Comparison of ENCODE assay signal across 1 cellular context in the genomic region with DNA sequence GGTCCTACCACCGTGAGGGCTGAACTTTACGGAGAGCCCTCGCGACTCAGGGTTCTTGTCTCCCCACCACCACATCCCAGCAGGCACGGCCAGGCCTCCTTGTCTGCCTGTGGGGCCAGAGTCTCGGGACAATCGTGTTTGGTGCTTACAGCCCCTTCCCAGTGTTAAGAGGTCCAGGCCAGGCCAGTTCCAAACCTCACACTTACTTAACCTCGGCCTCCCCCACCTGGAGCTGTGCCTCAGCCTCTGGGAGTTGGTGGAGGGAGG.
TF ChIP-seq lines count a peak whose summit lies in the region.

No MANE protein-coding gene starts in this region.

TF ChIP-seq in SK-N-SH treated with all-trans-retinoic acid at 6 μM for 48 hours, 23 proteins besides CTCF, POLR2A, EP300 and RAD21 (continued from another document):
- TF ChIP-seq, protein P1, sequence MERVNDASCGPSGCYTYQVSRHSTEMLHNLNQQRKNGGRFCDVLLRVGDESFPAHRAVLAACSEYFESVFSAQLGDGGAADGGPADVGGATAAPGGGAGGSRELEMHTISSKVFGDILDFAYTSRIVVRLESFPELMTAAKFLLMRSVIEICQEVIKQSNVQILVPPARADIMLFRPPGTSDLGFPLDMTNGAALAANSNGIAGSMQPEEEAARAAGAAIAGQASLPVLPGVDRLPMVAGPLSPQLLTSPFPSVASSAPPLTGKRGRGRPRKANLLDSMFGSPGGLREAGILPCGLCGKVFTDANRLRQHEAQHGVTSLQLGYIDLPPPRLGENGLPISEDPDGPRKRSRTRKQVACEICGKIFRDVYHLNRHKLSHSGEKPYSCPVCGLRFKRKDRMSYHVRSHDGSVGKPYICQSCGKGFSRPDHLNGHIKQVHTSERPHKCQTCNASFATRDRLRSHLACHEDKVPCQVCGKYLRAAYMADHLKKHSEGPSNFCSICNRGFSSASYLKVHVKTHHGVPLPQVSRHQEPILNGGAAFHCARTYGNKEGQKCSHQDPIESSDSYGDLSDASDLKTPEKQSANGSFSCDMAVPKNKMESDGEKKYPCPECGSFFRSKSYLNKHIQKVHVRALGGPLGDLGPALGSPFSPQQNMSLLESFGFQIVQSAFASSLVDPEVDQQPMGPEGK (CRISPR knock-in tag; IDR thresholded peaks at IDR 0.05; ENCODE audit: borderline replicate concordance): no peak
- TF ChIP-seq, protein P2, sequence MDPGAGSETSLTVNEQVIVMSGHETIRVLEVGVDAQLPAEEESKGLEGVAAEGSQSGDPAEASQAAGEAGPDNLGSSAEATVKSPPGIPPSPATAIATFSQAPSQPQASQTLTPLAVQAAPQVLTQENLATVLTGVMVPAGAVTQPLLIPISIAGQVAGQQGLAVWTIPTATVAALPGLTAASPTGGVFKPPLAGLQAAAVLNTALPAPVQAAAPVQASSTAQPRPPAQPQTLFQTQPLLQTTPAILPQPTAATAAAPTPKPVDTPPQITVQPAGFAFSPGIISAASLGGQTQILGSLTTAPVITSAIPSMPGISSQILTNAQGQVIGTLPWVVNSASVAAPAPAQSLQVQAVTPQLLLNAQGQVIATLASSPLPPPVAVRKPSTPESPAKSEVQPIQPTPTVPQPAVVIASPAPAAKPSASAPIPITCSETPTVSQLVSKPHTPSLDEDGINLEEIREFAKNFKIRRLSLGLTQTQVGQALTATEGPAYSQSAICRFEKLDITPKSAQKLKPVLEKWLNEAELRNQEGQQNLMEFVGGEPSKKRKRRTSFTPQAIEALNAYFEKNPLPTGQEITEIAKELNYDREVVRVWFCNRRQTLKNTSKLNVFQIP (CRISPR knock-in tag; IDR thresholded peaks at IDR 0.05; ENCODE audit: borderline replicate concordance, low read depth): no peak
- TF ChIP-seq ISL1 (CRISPR knock-in tag; IDR thresholded peaks at IDR 0.05): no peak
- no peak for TF ChIP-seq ESRRG (CRISPR knock-in tag; IDR thresholded peaks at IDR 0.05)
- no peak for TF ChIP-seq OSR1 (CRISPR knock-in tag; IDR thresholded peaks at IDR 0.05)
- TF ChIP-seq, protein P3, sequence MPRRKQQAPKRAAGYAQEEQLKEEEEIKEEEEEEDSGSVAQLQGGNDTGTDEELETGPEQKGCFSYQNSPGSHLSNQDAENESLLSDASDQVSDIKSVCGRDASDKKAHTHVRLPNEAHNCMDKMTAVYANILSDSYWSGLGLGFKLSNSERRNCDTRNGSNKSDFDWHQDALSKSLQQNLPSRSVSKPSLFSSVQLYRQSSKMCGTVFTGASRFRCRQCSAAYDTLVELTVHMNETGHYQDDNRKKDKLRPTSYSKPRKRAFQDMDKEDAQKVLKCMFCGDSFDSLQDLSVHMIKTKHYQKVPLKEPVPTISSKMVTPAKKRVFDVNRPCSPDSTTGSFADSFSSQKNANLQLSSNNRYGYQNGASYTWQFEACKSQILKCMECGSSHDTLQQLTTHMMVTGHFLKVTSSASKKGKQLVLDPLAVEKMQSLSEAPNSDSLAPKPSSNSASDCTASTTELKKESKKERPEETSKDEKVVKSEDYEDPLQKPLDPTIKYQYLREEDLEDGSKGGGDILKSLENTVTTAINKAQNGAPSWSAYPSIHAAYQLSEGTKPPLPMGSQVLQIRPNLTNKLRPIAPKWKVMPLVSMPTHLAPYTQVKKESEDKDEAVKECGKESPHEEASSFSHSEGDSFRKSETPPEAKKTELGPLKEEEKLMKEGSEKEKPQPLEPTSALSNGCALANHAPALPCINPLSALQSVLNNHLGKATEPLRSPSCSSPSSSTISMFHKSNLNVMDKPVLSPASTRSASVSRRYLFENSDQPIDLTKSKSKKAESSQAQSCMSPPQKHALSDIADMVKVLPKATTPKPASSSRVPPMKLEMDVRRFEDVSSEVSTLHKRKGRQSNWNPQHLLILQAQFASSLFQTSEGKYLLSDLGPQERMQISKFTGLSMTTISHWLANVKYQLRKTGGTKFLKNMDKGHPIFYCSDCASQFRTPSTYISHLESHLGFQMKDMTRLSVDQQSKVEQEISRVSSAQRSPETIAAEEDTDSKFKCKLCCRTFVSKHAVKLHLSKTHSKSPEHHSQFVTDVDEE (CRISPR knock-in tag; IDR thresholded peaks at IDR 0.05): no peak
- TF ChIP-seq TCF4 (CRISPR knock-in tag; IDR thresholded peaks at IDR 0.05; ENCODE audit: borderline replicate concordance): no peak
- no peak for TF ChIP-seq PPARA (CRISPR knock-in tag; IDR thresholded peaks at IDR 0.05; ENCODE audit: borderline replicate concordance)
- TF ChIP-seq, protein P4, sequence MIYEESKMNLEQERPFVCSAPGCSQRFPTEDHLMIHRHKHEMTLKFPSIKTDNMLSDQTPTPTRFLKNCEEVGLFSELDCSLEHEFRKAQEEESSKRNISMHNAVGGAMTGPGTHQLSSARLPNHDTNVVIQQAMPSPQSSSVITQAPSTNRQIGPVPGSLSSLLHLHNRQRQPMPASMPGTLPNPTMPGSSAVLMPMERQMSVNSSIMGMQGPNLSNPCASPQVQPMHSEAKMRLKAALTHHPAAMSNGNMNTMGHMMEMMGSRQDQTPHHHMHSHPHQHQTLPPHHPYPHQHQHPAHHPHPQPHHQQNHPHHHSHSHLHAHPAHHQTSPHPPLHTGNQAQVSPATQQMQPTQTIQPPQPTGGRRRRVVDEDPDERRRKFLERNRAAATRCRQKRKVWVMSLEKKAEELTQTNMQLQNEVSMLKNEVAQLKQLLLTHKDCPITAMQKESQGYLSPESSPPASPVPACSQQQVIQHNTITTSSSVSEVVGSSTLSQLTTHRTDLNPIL (CRISPR knock-in tag; IDR thresholded peaks at IDR 0.05; ENCODE audit: low read depth): no peak
- no peak for TF ChIP-seq TOX (CRISPR knock-in tag; IDR thresholded peaks at IDR 0.05; ENCODE audit: borderline replicate concordance)
- no peak for TF ChIP-seq ZC3H10 (CRISPR knock-in tag; IDR thresholded peaks at IDR 0.05)
- TF ChIP-seq BACH2 (CRISPR knock-in tag; IDR thresholded peaks at IDR 0.05; ENCODE audit: borderline replicate concordance): no peak
- no peak for TF ChIP-seq ZFP3 (CRISPR knock-in tag; IDR thresholded peaks at IDR 0.05)
- no peak for TF ChIP-seq SNAI2 (CRISPR knock-in tag; IDR thresholded peaks at IDR 0.05)
